Comparison of ENCODE assay signal across 1 cellular context in genomic region chr9:109681301-109681700, GRCh38.
TF ChIP-seq lines count a peak whose summit lies in the region.

No MANE protein-coding gene starts in this region.

TF ChIP-seq in WTC11, 78 proteins besides CTCF, POLR2A, EP300 and RAD21 (continued from another document):
- TF ChIP-seq ZMAT4 (CRISPR knock-in tag; IDR thresholded peaks at IDR 0.05) = no peak
- no peak for TF ChIP-seq ETV6 (CRISPR knock-in tag; IDR thresholded peaks at IDR 0.05)
- TF ChIP-seq ZNF263 (CRISPR knock-in tag; IDR thresholded peaks at IDR 0.05; ENCODE audit: low read depth) = no peak
- no peak for TF ChIP-seq ZNF232 (CRISPR knock-in tag; IDR thresholded peaks at IDR 0.05)
TF ChIP-seq in WTC11: peak in this region for 0.
